ENCODE assay signal across 9 cellular contexts in genomic region chr20:38340693-38341092, GRCh38. TPM values are rescaled to one million over a fixed set of nuclear protein-coding genes. Genes with fewer than 3 reads are reported as not detected.
"Had no signal": no experiment of that assay in that cellular context is flagged by ENCODE, and none has a peak within 500 bp of the region (broad histone marks: within the 10 kb centered on the region; RNA-seq: fewer than 3 reads in every experiment).

No MANE protein-coding gene starts in this region.

- H3K4me3 ChIP-seq: GM23248 had no signal

- H3K4me3 Mint-ChIP-seq: H9 had no signal

- FAIRE-seq: H54 had no signal

- DNase-seq: GM23248, GOT3, H9, HCEC 1CT, IMR-90, KBM-7 had no signal

- H2AFZ ChIP-seq: GM23248 had no signal

- H3K27ac ChIP-seq: GM23248, KMS-11 had no signal

- H3K9ac ChIP-seq: GM23248, KMS-11 had no signal

- H3K4me2 ChIP-seq: KMS-11 had no signal

RNA-seq across cellular contexts. Expression of gene LBP, which starts 5.6 kb away (rescaled TPM):
- total RNA-seq: GM23248, IMR-90 had no signal
- polyA plus RNA-seq: GM23248, IMR-90 had no signal

RNA-seq across cellular contexts. Expression of gene BPI, which starts 36.7 kb away (rescaled TPM):
- total RNA-seq: GM23248, H9, HT-29, IMR-90 had no signal
